In the genomic region with DNA sequence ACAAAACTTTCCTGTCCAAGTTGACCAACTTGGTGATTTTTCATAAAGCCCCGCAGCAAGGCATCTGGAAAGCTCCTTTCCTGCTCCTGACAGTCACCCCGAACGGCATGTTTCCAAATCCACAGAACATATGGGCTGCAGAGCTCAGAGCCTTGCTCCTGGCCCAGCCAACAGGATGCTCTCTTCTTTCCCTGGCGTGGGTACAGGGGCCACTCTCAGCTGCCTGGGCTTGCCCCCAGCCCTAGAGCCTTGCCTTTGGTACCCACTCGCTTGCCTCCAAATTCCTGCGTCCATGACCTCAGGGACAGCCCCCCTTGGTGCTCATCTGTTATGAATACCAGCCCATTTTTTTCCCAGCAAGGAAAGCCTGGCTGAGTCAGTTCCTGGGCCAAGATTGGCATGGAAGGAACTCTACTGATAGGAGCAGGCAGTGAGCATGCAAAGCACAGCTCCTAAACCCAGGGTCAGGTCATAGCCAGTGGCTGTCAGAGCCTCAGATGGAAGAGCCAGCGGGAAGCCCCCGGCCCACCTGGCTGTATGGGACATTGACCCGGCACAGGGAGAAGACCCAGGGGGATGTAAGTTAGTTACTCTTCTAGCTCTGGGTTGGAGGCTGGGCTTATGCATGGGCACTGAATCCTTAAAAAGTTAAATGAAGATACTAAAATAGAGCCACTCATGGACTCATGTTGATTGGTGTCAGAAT, we compare ENCODE assay signal across 1 cellular context.
TF ChIP-seq lines count a peak whose summit lies in the region.

No MANE protein-coding gene starts in this region.

TF ChIP-seq in H1, 55 proteins besides CTCF, POLR2A, EP300 and RAD21:
- no peak for TF ChIP-seq JUND (IDR thresholded peaks at IDR 0.05; ENCODE audit: low read length)
- no peak for TF ChIP-seq SUZ12 (IDR thresholded peaks at IDR 0.05; ENCODE audit: low read length)
- no peak for TF ChIP-seq NRF1 (IDR thresholded peaks at IDR 0.05; ENCODE audit: low read depth, low read length)
- no peak for TF ChIP-seq CBX5 (IDR thresholded peaks at IDR 0.05; ENCODE audit: low read depth, low read length)
- no peak for TF ChIP-seq CTBP2 (IDR thresholded peaks at IDR 0.05; ENCODE audit: borderline replicate concordance, insufficient read depth, insufficient read length, low read length)
- TF ChIP-seq GABPA (IDR thresholded peaks at IDR 0.05; ENCODE audit: borderline replicate concordance, insufficient read depth, low read length) = no peak
- TF ChIP-seq BACH1 (IDR thresholded peaks at IDR 0.05; ENCODE audit: low read length) = no peak
- no peak for TF ChIP-seq KDM1A (IDR thresholded peaks at IDR 0.05; ENCODE audit: borderline replicate concordance, low read length)
- no peak for TF ChIP-seq POU5F1 (IDR thresholded peaks at IDR 0.05; ENCODE audit: low read depth, low read length)
- no peak for TF ChIP-seq BCL11A (IDR thresholded peaks at IDR 0.05; ENCODE audit: low read depth in 2 of 2, low read length in 2 of 2)
- TF ChIP-seq RNF2 (IDR thresholded peaks at IDR 0.05; ENCODE audit: borderline replicate concordance, low read depth, low read length, missing control alignments, poor library complexity, severe bottlenecking) = no peak
- no peak for TF ChIP-seq KDM4A (IDR thresholded peaks at IDR 0.05; ENCODE audit: low read depth, low read length, severe bottlenecking)
- no peak for TF ChIP-seq SIRT6 (IDR thresholded peaks at IDR 0.05; ENCODE audit: low read length)
- TF ChIP-seq EZH2 (IDR thresholded peaks at IDR 0.05; ENCODE audit: low read depth, low read length, severe bottlenecking) = no peak
- TF ChIP-seq CHD1 (IDR thresholded peaks at IDR 0.05; ENCODE audit: low read depth, low read length) = no peak
- no peak for TF ChIP-seq EGR1 (IDR thresholded peaks at IDR 0.05; ENCODE audit: borderline replicate concordance, low read depth, low read length)
